In genomic region chr11:10808553-10809372, GRCh38 we compare ENCODE assay signal across 1 cellular context.
TF ChIP-seq lines count a peak whose summit lies in the region.

Gene EIF4G2 (minus strand): TSS chr11:10808926.

TF ChIP-seq in HepG2, 621 proteins besides CTCF, POLR2A, EP300 and RAD21 (continued from another document and continues in another):
- TF ChIP-seq ZHX1 (CRISPR knock-in tag; IDR thresholded peaks at IDR 0.05; ENCODE audit: low read depth) (peak; percentile 79), PATZ1 (CRISPR knock-in tag; IDR thresholded peaks at IDR 0.05) (peak; percentile 26; the same call in 1 of the 2 replicates), ZNF646 (CRISPR knock-in tag; IDR thresholded peaks at IDR 0.05) (no peak), SKI (IDR thresholded peaks at IDR 0.05; ENCODE audit: partially characterized antibody) (peak; percentile 70), IRX3 (CRISPR knock-in tag; IDR thresholded peaks at IDR 0.05; ENCODE audit: borderline replicate concordance, low read depth) (0 out of 2 replicates have a peak, but pooled peaks have one; percentile 1), ZNF484 (CRISPR knock-in tag; IDR thresholded peaks at IDR 0.05; ENCODE audit: borderline replicate concordance, low read depth) (no peak), ZNF350 (CRISPR knock-in tag; IDR thresholded peaks at IDR 0.05; ENCODE audit: borderline replicate concordance, low read depth) (peak; percentile 89), ZNF510 (CRISPR knock-in tag; IDR thresholded peaks at IDR 0.05; ENCODE audit: low read depth) (peak; percentile 99), ZNF572 (CRISPR knock-in tag; IDR thresholded peaks at IDR 0.05) (peak; percentile 12; the same call in 1 of the 2 replicates), TCF12 (IDR thresholded peaks at IDR 0.05) (no peak), TCF12 (CRISPR knock-in tag; IDR thresholded peaks at IDR 0.05) (peak; percentile 74; the same call in 1 of the 2 replicates), ZNF577 (CRISPR knock-in tag; IDR thresholded peaks at IDR 0.05; ENCODE audit: borderline replicate concordance, low read depth) (0 out of 2 replicates have a peak, but pooled peaks have one; percentile 49), FOXC1 (CRISPR knock-in tag; IDR thresholded peaks at IDR 0.05; ENCODE audit: borderline replicate concordance) (peak; percentile 89), MAZ (IDR thresholded peaks at IDR 0.05; ENCODE audit: borderline replicate concordance, low read depth, low read length) (0 out of 2 replicates have a peak, but pooled peaks have one; percentile 39), MAZ (CRISPR knock-in tag; IDR thresholded peaks at IDR 0.05; ENCODE audit: low read depth) (peak; percentile 43), MAX (IDR thresholded peaks at IDR 0.05) (peak; percentile 85), ZNF138 (CRISPR knock-in tag; IDR thresholded peaks at IDR 0.05; ENCODE audit: low read depth) (no peak), POLR2AphosphoS5 (IDR thresholded peaks at IDR 0.05; ENCODE audit: low read depth, low read length) (peak; percentile 99), IRF2 (CRISPR knock-in tag; IDR thresholded peaks at IDR 0.05) (peak; percentile 73; the same call in 1 of the 2 replicates), CREB3 (CRISPR knock-in tag; IDR thresholded peaks at IDR 0.05) (no peak; the same call in none of the 2 replicates), ZNF746 (CRISPR knock-in tag; IDR thresholded peaks at IDR 0.05) (peak; percentile 45; the same call in 1 of the 2 replicates), ISX (CRISPR knock-in tag; conservative IDR thresholded peaks at IDR 0.05) (no peak)
- TF ChIP-seq, protein P1, sequence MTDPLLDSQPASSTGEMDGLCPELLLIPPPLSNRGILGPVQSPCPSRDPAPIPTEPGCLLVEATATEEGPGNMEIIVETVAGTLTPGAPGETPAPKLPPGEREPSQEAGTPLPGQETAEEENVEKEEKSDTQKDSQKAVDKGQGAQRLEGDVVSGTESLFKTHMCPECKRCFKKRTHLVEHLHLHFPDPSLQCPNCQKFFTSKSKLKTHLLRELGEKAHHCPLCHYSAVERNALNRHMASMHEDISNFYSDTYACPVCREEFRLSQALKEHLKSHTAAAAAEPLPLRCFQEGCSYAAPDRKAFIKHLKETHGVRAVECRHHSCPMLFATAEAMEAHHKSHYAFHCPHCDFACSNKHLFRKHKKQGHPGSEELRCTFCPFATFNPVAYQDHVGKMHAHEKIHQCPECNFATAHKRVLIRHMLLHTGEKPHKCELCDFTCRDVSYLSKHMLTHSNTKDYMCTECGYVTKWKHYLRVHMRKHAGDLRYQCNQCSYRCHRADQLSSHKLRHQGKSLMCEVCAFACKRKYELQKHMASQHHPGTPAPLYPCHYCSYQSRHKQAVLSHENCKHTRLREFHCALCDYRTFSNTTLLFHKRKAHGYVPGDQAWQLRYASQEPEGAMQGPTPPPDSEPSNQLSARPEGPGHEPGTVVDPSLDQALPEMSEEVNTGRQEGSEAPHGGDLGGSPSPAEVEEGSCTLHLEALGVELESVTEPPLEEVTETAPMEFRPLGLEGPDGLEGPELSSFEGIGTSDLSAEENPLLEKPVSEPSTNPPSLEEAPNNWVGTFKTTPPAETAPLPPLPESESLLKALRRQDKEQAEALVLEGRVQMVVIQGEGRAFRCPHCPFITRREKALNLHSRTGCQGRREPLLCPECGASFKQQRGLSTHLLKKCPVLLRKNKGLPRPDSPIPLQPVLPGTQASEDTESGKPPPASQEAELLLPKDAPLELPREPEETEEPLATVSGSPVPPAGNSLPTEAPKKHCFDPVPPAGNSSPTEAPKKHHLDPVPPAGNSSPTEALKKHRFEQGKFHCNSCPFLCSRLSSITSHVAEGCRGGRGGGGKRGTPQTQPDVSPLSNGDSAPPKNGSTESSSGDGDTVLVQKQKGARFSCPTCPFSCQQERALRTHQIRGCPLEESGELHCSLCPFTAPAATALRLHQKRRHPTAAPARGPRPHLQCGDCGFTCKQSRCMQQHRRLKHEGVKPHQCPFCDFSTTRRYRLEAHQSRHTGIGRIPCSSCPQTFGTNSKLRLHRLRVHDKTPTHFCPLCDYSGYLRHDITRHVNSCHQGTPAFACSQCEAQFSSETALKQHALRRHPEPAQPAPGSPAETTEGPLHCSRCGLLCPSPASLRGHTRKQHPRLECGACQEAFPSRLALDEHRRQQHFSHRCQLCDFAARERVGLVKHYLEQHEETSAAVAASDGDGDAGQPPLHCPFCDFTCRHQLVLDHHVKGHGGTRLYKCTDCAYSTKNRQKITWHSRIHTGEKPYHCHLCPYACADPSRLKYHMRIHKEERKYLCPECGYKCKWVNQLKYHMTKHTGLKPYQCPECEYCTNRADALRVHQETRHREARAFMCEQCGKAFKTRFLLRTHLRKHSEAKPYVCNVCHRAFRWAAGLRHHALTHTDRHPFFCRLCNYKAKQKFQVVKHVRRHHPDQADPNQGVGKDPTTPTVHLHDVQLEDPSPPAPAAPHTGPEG (CRISPR knock-in tag; IDR thresholded peaks at IDR 0.05): peak; percentile 65; the same call in 1 of the 2 replicates
- TF ChIP-seq, protein P2, sequence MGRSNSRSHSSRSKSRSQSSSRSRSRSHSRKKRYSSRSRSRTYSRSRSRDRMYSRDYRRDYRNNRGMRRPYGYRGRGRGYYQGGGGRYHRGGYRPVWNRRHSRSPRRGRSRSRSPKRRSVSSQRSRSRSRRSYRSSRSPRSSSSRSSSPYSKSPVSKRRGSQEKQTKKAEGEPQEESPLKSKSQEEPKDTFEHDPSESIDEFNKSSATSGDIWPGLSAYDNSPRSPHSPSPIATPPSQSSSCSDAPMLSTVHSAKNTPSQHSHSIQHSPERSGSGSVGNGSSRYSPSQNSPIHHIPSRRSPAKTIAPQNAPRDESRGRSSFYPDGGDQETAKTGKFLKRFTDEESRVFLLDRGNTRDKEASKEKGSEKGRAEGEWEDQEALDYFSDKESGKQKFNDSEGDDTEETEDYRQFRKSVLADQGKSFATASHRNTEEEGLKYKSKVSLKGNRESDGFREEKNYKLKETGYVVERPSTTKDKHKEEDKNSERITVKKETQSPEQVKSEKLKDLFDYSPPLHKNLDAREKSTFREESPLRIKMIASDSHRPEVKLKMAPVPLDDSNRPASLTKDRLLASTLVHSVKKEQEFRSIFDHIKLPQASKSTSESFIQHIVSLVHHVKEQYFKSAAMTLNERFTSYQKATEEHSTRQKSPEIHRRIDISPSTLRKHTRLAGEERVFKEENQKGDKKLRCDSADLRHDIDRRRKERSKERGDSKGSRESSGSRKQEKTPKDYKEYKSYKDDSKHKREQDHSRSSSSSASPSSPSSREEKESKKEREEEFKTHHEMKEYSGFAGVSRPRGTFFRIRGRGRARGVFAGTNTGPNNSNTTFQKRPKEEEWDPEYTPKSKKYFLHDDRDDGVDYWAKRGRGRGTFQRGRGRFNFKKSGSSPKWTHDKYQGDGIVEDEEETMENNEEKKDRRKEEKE (IDR thresholded peaks at IDR 0.05): no peak
- TF ChIP-seq, protein P3, sequence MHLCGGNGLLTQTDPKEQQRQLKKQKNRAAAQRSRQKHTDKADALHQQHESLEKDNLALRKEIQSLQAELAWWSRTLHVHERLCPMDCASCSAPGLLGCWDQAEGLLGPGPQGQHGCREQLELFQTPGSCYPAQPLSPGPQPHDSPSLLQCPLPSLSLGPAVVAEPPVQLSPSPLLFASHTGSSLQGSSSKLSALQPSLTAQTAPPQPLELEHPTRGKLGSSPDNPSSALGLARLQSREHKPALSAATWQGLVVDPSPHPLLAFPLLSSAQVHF (CRISPR knock-in tag; IDR thresholded peaks at IDR 0.05): peak; percentile 80; the same call in 1 of the 2 replicates
